ENCODE assay signal across 10 cellular contexts in the genomic region with DNA sequence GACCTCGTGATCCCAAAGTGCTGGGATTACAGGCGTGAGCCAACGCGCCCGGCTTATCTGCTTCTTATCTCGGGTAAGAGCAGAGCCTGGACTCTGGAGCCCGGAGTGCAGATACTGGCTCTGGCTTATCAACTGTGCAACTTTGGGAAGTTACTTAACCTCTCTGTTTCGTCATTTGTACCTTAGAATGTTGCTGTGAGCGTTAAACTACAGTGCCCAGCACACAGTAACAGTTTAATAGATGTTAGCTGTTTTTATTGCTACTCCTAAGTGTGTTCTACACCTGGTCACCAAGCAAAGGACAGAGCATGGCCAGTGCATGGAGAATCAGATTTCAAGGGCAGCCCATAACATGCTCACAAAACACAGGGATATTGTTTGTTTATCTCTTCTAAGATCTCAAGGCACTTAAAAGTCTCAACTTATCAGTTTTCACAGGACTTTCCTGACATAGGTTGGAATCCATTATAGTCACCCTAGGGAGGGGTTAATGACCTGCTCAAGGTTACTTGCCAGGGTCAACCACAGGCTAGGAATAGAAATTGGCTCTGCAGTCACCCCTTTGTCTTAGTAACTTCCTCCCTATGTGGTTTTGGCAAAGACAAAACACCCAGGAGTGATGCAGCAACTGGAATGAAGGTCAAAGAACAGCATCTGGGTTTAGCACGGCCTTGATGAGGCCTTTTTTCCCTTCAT. TPM values are rescaled to one million over a fixed set of nuclear protein-coding genes. Genes with fewer than 3 reads are reported as not detected.
DNase-seq lines count a peak whose midpoint lies in the region; ATAC-seq, FAIRE-seq and TF ChIP-seq lines count a peak whose summit lies in the region.
"Had no signal": no experiment of that assay in that cellular context is flagged by ENCODE, and none has a peak within 500 bp of the region (broad histone marks: within the 10 kb centered on the region; RNA-seq: fewer than 3 reads in every experiment).

No MANE protein-coding gene starts in this region.

- whole genome bisulfite sequencing in K562 (ENCODE audit: insufficient coverage, low coverage, missing lambda C conversion rate) = 5% methylated on average over 10 of the region's 10 CpGs
- WGBS in right lobe of liver (ENCODE audit: insufficient coverage, low coverage, low lambda C conversion rate, missing lambda C conversion rate) = 28% methylated on average over 4 of the region's 10 CpGs

- H3K4me2 ChIP-seq in KMS-11 = peak overlapping the region; percentile 1; the same call in 1 of the 2 replicates
- H3K4me2 ChIP-seq in K562 (ENCODE audit: insufficient read depth, low read length) = no peak overlapping the region

- in situ Hi-C loops in K562 (cut with MboI) = no loop called here

- H2AFZ ChIP-seq in ACC112 (ENCODE audit: low read length, unreplicated experiment) (peak overlapping the region; percentile 21), KMS-11 (ENCODE audit: low read depth) (0 out of 2 replicates have a peak overlapping the region, but pooled peaks have one; percentile 24), K562 (ENCODE audit: low read depth, low read length) (no peak overlapping the region)

- no peak for TF ChIP-seq POLR2A in K562 (conservative IDR thresholded peaks at IDR 0.05)
- no peak for TF ChIP-seq POLR2A in right lobe of liver (IDR thresholded peaks at IDR 0.05)

- POLR2A ChIA-PET in K562 (lab: Yijun Ruan, JAX) = interaction anchor here (0.6 kb wide), 1 partner anchor 8 kb away, joined by 4 read pairs; no protein-coding TSS in a partner anchor

- no peaks in the 10 kb centered on the region for H3K9me3 ChIP-seq in K562 (replicated peaks; ENCODE audit: control insufficient read depth, insufficient read depth, low read depth, low read length)
- no peaks in the 10 kb centered on the region for H3K9me3 ChIP-seq in right lobe of liver

- intact Hi-C loops in K562 (cut with micrococcal nuclease) = no loop called here
- intact Hi-C loops in right lobe of liver (cut with DNase I) = no loop called here

- FAIRE-seq in K562 (lab: Jason Lieb, UNC) = no peak
- FAIRE-seq: islet of Langerhans had no signal

- H3K9ac ChIP-seq in KMS-11 (no peak overlapping the region), K562 (ENCODE audit: insufficient read depth in 1 of 2, low read depth in 2 of 2, low read length in 2 of 2) (no peak overlapping the region)

- TF ChIP-seq CTCF in KMS-11 (conservative IDR thresholded peaks at IDR 0.05; ENCODE audit: low read depth, low read length) = no peak
- TF ChIP-seq CTCF in K562 (IDR thresholded peaks at IDR 0.05 in 2 of 3, conservative IDR thresholded peaks at IDR 0.05 in 1 of 3; ENCODE audit: insufficient read depth in 2 of 3, low read depth in 1 of 3, low read length in 3 of 3) = no peak
- TF ChIP-seq CTCF in right lobe of liver (IDR thresholded peaks at IDR 0.05) = no peak

- no peaks in the 10 kb centered on the region for H3K36me3 ChIP-seq in ACC112 (ENCODE audit: insufficient read depth, low read length)
- H3K36me3 ChIP-seq in KMS-11 (ENCODE audit: insufficient read depth) = no peaks in the 10 kb centered on the region
- H3K36me3 ChIP-seq in K562 (ENCODE audit: control insufficient read depth, insufficient read depth, low read length) = no peaks in the 10 kb centered on the region
- H3K36me3 ChIP-seq in right lobe of liver = no peaks in the 10 kb centered on the region

- H3K27me3 ChIP-seq in ACC112 (ENCODE audit: insufficient read depth, low read length) (no peaks in the 10 kb centered on the region), KMS-11 (ENCODE audit: insufficient read depth, low read depth) (no peaks in the 10 kb centered on the region), K562 (ENCODE audit: control insufficient read depth in 2 of 2, insufficient read depth in 2 of 2, low read length in 2 of 2) (peaks cover 30 to 47% of the 10 kb centered on the region in 2 experiments), right lobe of liver (no peaks in the 10 kb centered on the region)

- TF ChIP-seq RAD21 in K562 (CRISPR knock-in tag; conservative IDR thresholded peaks at IDR 0.05 in 1 of 2, IDR thresholded peaks at IDR 0.05 in 1 of 2) = no peak

- TF ChIP-seq EP300 in K562 (IDR thresholded peaks at IDR 0.05; ENCODE audit: low read length) = no peak

- CTCF ChIA-PET in K562 (lab: Yijun Ruan, JAX; ENCODE audit: low intra/inter-chr PET ratio) = interaction anchor here (0.5 kb wide), 1 partner anchor 326 kb away, joined by 4 read pairs; no protein-coding TSS in a partner anchor

- H3K79me2 ChIP-seq in ACC112 (ENCODE audit: control insufficient read depth, insufficient read depth, low read length, unreplicated experiment) (no peaks in the 10 kb centered on the region), KMS-11 (ENCODE audit: insufficient read depth, low read depth) (no peaks in the 10 kb centered on the region), K562 (ENCODE audit: control insufficient read depth, insufficient read depth, low read length) (no peaks in the 10 kb centered on the region)

- H3K4me3 ChIP-seq in ACC112 (ENCODE audit: low read depth, low read length) = peak overlapping the region; percentile 39; the same call in 1 of the 2 replicates
- H3K4me3 ChIP-seq in KMS-11 (IDR thresholded peaks at IDR 0.05; ENCODE audit: insufficient read depth, low read depth, low read length) = no peak overlapping the region
- H3K4me3 ChIP-seq in K562 = no peak overlapping the region
- no peak overlapping the region for H3K4me3 ChIP-seq in right lobe of liver

- H3K9me1 ChIP-seq in K562 (ENCODE audit: control insufficient read depth, insufficient read depth, low read length) = no peaks in the 10 kb centered on the region

- no TSS peak for BruUV-seq in K562 (replicated peaks; lab: Mats Ljungman, UMichigan)

- peaks cover 18% of the 10 kb centered on the region for H3K4me1 ChIP-seq in ACC112 (ENCODE audit: control insufficient read depth, insufficient read depth, low read length, unreplicated experiment)
- H3K4me1 ChIP-seq in KMS-11 (ENCODE audit: low read depth, poor library complexity, severe bottlenecking) = peaks cover 12% of the 10 kb centered on the region
- H3K4me1 ChIP-seq in K562 (replicated peaks in 1 of 2; ENCODE audit: control insufficient read depth in 2 of 2, insufficient read depth in 2 of 2, low read length in 2 of 2) = peaks cover 0 to 3% of the 10 kb centered on the region in 2 experiments; a peak in 3 of 5 replicates
- H3K4me1 ChIP-seq in right lobe of liver = peaks cover 0 to 12% (median 5%) of the 10 kb centered on the region in 4 donors

- ATAC-seq in K562 (no peak), right lobe of liver (peak; percentile 81 to 96 (median 86)), HG03025 (IDR thresholded peaks at IDR 0.05; ENCODE audit: low FRiP score, unreplicated experiment) (no peak), GM19328 (IDR thresholded peaks at IDR 0.05; ENCODE audit: unreplicated experiment) (no peak), GM18861 (IDR thresholded peaks at IDR 0.05; ENCODE audit: unreplicated experiment) (no peak)

- DNase-seq in K562 (ENCODE audit: extremely low read depth in 1 of 4, low spot score in 3 of 4) = peak in 1 of 4 experiments; percentile 35
- peak; percentile 73 to 87 (median 74) for DNase-seq in right lobe of liver
- no peak for DNase-seq in stimulated activated CD8-positive, alpha-beta memory T cell treated with anti-CD3 and anti-CD28 coated beads, Interleukin-4, amount 100 ng/mL, for 48 hours
- DNase-seq: NCI-H82 had no signal

- H3K27ac ChIP-seq in ACC112 (ENCODE audit: low read depth, low read length) = peak overlapping the region; percentile 75
- H3K27ac ChIP-seq in KMS-11 = no peak overlapping the region
- no peak overlapping the region for H3K27ac ChIP-seq in K562 (ENCODE audit: extremely low read depth, low read depth, low read length)
- H3K27ac ChIP-seq in right lobe of liver = no peak overlapping the region

- H4K20me1 ChIP-seq in KMS-11 (ENCODE audit: insufficient read depth) = no peaks in the 10 kb centered on the region
- peaks cover 5% of the 10 kb centered on the region; the same call in 1 of the 2 replicates for H4K20me1 ChIP-seq in K562 (replicated peaks; ENCODE audit: control insufficient read depth, insufficient read depth, low read length)

RNA-seq across cellular contexts. Expression of gene SRP9, which starts 22.5 kb away (rescaled TPM):
- 83.3 and 146 TPM in 2 replicates for total RNA-seq in K562 (2011; cell fraction: chromatin; rRNA removed; ENCODE audit: low replicate concordance)
- 43.4 and 63.3 TPM in 2 replicates for total RNA-seq in K562 (2011; cell fraction: nucleolus; rRNA removed)
- 146 and 277 TPM in 2 replicates for total RNA-seq in K562 (2011; cell fraction: nucleoplasm; rRNA removed)
- total RNA-seq in K562 (2014; rRNA removed) (272 and 273 TPM in 2 replicates), K562 (2014; rRNA removed; fragmentation: Illumina TruSeq; extraction: Trizol) (690 and 726 TPM in 2 replicates), K562 (2015; rRNA removed; fragmentation: Illumina TruSeq; extraction: Trizol) (537 and 597 TPM in 2 replicates), K562 (2021) (434 and 437 TPM in 2 replicates), right lobe of liver (100 to 1,000 TPM; 132 to 150 (median 141) TPM)
- polyA plus RNA-seq in K562 (2011; rRNA removed) (836 and 1,016 TPM in 2 replicates), K562 (2014; fragmentation: Illumina TruSeq; extraction: Trizol) (557 and 668 TPM in 2 replicates), K562 (2014; fragmentation: Nextera tagmentation; extraction: Ambion mirVana) (1,000 to 10,000 TPM; 1,645 to 1,892 TPM), K562 (2014; rRNA removed) (502 and 509 TPM in 2 replicates)
- 227 and 688 TPM in 2 replicates for polyA plus RNA-seq in K562 (2011; cell fraction: cytosol; rRNA removed)
- 227 and 377 TPM in 2 replicates for polyA plus RNA-seq in K562 (2011; cell fraction: nucleus; rRNA removed)
- polyA plus RNA-seq in K562 (2012) = 392 and 460 TPM in 2 replicates
- 359 and 411 TPM in 2 replicates for polyA minus RNA-seq in K562 (2011; rRNA and poly(A)+ RNA removed)
- polyA minus RNA-seq in K562 (2011; cell fraction: cytosol; rRNA and poly(A)+ RNA removed) = 148 and 171 TPM in 2 replicates
- 33.3 and 80.0 TPM in 2 replicates for polyA minus RNA-seq in K562 (2011; cell fraction: nucleus; rRNA and poly(A)+ RNA removed)

RNA-seq across cellular contexts. Expression of gene EPHX1, which starts 54.8 kb away (rescaled TPM):
- total RNA-seq in K562 (2011; cell fraction: chromatin; rRNA removed; ENCODE audit: low replicate concordance) = 16.4 and 37.6 TPM in 2 replicates
- 26.8 and 35.4 TPM in 2 replicates for total RNA-seq in K562 (2011; cell fraction: nucleolus; rRNA removed)
- 21.5 and 25.0 TPM in 2 replicates for total RNA-seq in K562 (2011; cell fraction: nucleoplasm; rRNA removed)
- 8.0 and 11.6 TPM in 2 replicates for total RNA-seq in K562 (2014; rRNA removed)
- 4.7 and 5.1 TPM in 2 replicates for total RNA-seq in K562 (2014; rRNA removed; fragmentation: Illumina TruSeq; extraction: Trizol)
- total RNA-seq in K562 (2015; rRNA removed; fragmentation: Illumina TruSeq; extraction: Trizol) = 6.7 and 7.6 TPM in 2 replicates
- 18.5 and 21.1 TPM in 2 replicates for total RNA-seq in K562 (2021)
- 4.0 and 11.2 TPM in 2 replicates for polyA plus RNA-seq in K562 (2011; rRNA removed)
- 4.7 and 5.2 TPM in 2 replicates for polyA plus RNA-seq in K562 (2011; cell fraction: cytosol; rRNA removed)
- polyA plus RNA-seq in K562 (2011; cell fraction: nucleus; rRNA removed) = 6.3 and 7.3 TPM in 2 replicates
- polyA plus RNA-seq in K562 (2012) = 26.2 and 32.9 TPM in 2 replicates
- polyA plus RNA-seq in K562 (2014; fragmentation: Illumina TruSeq; extraction: Trizol) = 21.9 and 27.0 TPM in 2 replicates
- under 1 TPM; 0.21 to 0.48 TPM for polyA plus RNA-seq in K562 (2014; fragmentation: Nextera tagmentation; extraction: Ambion mirVana)
- 7.5 and 8.8 TPM in 2 replicates for polyA plus RNA-seq in K562 (2014; rRNA removed)
- polyA minus RNA-seq in K562 (2011; rRNA and poly(A)+ RNA removed) = 3.6 and 4.8 TPM in 2 replicates
- 6.6 and 10.0 TPM in 2 replicates for polyA minus RNA-seq in K562 (2011; cell fraction: cytosol; rRNA and poly(A)+ RNA removed)
- 5.0 and 6.2 TPM in 2 replicates for polyA minus RNA-seq in K562 (2011; cell fraction: nucleus; rRNA and poly(A)+ RNA removed)
- total RNA-seq in right lobe of liver = 1,000 to 10,000 TPM in 3 of 6 experiments, 100 to 1,000 TPM in 3; 331 to 4,402 (median 1,032) TPM

Comparison
In these comparisons a context has a peak if more than half of its experiments do, and no peak if none do; other contexts are left out.
1. ATAC-seq: peak in right lobe of liver (4 of 4); none in K562 (single experiment), HG03025 (single experiment), GM19328 (single experiment) and GM18861 (single experiment).
2. RNA of gene EPHX1, which starts 54.8 kb away (total RNA-seq): 331 to 4,402 TPM in right lobe of liver; 4.7 to 37.6 TPM in K562; every median in the first group is over 4 times any median in the second.